ENCODE assay signal across 10 cellular contexts in genomic region chr2:54482725-54483124, GRCh38. TPM values are rescaled to one million over a fixed set of nuclear protein-coding genes. Genes with fewer than 3 reads are reported as not detected.
DNase-seq lines count a peak whose midpoint lies in the region; ATAC-seq and TF ChIP-seq lines count a peak whose summit lies in the region.
"Had no signal": no experiment of that assay in that cellular context is flagged by ENCODE, and none has a peak within 500 bp of the region (broad histone marks: within the 10 kb centered on the region; RNA-seq: fewer than 3 reads in every experiment).

No MANE protein-coding gene starts in this region.

- H3K4me1 Mint-ChIP-seq in chondrocyte (ENCODE audit: low read depth), result peaks cover 63% of the 10 kb centered on the region

- no peak overlapping the region for H3K4me3 ChIP-seq in HUES48 (ENCODE audit: low read depth, low read length)
- H3K4me3 ChIP-seq in left lung, result no peak overlapping the region
- no peak overlapping the region for H3K4me3 ChIP-seq in tibial nerve
- H3K4me3 ChIP-seq: skin epidermis had no signal

- in situ Hi-C loops in GM13977 (cut with MboI; ENCODE audit: low pct_unique_long_range_greater_than_20kb, low sequenced_read_pairs, unreplicated experiment), result no loop called here

- H3K9ac ChIP-seq in HUES48 (ENCODE audit: low read depth, low read length), result no peak overlapping the region

- no peak for TF ChIP-seq POLR2A in tibial nerve (IDR thresholded peaks at IDR 0.05)

- H3K27ac ChIP-seq in HUES48 (ENCODE audit: low read depth, low read length) (peak overlapping the region; percentile 46), left lung (peak overlapping the region; percentile 38 to 53), tibial nerve (peak overlapping the region; percentile 7 to 83 (median 50))

- no peaks in the 10 kb centered on the region for H3K9me3 Mint-ChIP-seq in chondrocyte (ENCODE audit: low read depth)

- peaks cover 4% of the 10 kb centered on the region for H3K36me3 Mint-ChIP-seq in chondrocyte (ENCODE audit: low read depth)

- peak in 1 of 2 donors; percentile 70 for TF ChIP-seq EP300 in tibial nerve (IDR thresholded peaks at IDR 0.05)

- H3K36me3 ChIP-seq in HUES48 (ENCODE audit: control insufficient read depth, insufficient read depth, low read length) (no peaks in the 10 kb centered on the region), left lung (no peaks in the 10 kb centered on the region), tibial nerve (peaks cover 0 to 5% (median 0%) of the 10 kb centered on the region in 3 donors)

- peak; percentile 40 for ATAC-seq in left lung

- intact Hi-C loops in left lung (cut with DNase I), result no loop called here

- H3K4me3 Mint-ChIP-seq in chondrocyte (ENCODE audit: unreplicated experiment), result no peak overlapping the region

- no peak for DNase-seq in chondrocyte (ENCODE audit: low spot score)
- no peak for DNase-seq in left lung
- DNase-seq in tibial nerve (ENCODE audit: low spot score in 2 of 2), result peak in 1 of 2 donors; percentile 33
- DNase-seq in GM13977 (ENCODE audit: low spot score), result no peak
- no peak for DNase-seq in NCI-H1105 treated with DMSO at 0.1 percent for 48 hours (lab: John Stamatoyannopoulos, UW)
- DNase-seq in SHP77 (lab: John Stamatoyannopoulos, UW), result no peak
- no peak for DNase-seq in stimulated activated CD4-positive, alpha-beta T cell treated with anti-CD3 and anti-CD28 coated beads, Interleukin-12 subunit alpha, Interleukin-12 subunit beta, amount 100 ng/mL, for 4 hours
- DNase-seq: NCI-H345 had no signal

- no peak for TF ChIP-seq CTCF in chondrocyte (IDR thresholded peaks at IDR 0.05)
- TF ChIP-seq CTCF in left lung (IDR thresholded peaks at IDR 0.05), result no peak
- TF ChIP-seq CTCF in tibial nerve (IDR thresholded peaks at IDR 0.05), result no peak
- no peak for TF ChIP-seq CTCF in GM13977 (IDR thresholded peaks at IDR 0.05; ENCODE audit: extremely low read depth, insufficient read depth, missing control alignments)

- H3K27ac Mint-ChIP-seq in chondrocyte (ENCODE audit: unreplicated experiment), result peak overlapping the region; percentile 95

- H3K9me3 ChIP-seq in HUES48 (ENCODE audit: control insufficient read depth, insufficient read depth, low read length) (no peaks in the 10 kb centered on the region), left lung (peaks cover 0 to 12% of the 10 kb centered on the region in 2 donors), tibial nerve (no peaks in the 10 kb centered on the region)

- no peaks in the 10 kb centered on the region for H3K4me1 ChIP-seq in HUES48 (ENCODE audit: control insufficient read depth, insufficient read depth, low read length)
- H3K4me1 ChIP-seq in left lung, result peaks cover 4 to 34% of the 10 kb centered on the region in 2 donors
- H3K4me1 ChIP-seq in tibial nerve, result peaks cover 0 to 87% (median 45%) of the 10 kb centered on the region in 4 donors

- H3K27me3 ChIP-seq in HUES48 (ENCODE audit: control insufficient read depth, insufficient read depth, low read length) (no peaks in the 10 kb centered on the region), left lung (no peaks in the 10 kb centered on the region), tibial nerve (no peaks in the 10 kb centered on the region)

- WGBS in tibial nerve, 2 donors, result 19 to 25% methylated on average over 5 of the region's 5 CpGs

- H3K27me3 Mint-ChIP-seq in chondrocyte (ENCODE audit: low read depth), result no peaks in the 10 kb centered on the region

RNA-seq across cellular contexts. Expression of gene SPTBN1, which starts 26.6 kb away (rescaled TPM):
- total RNA-seq in chondrocyte (275 to 297 TPM (median 293 TPM) in 3 replicates), left lung (100 to 1,000 TPM; 441 to 550 TPM), tibial nerve (100 to 1,000 TPM; 670 to 967 (median 890) TPM)
